Comparison of ENCODE assay signal across 29 cellular contexts in genomic region chr7:2131791-2132190, GRCh38.
"Had no signal": no experiment of that assay in that cellular context is flagged by ENCODE, and none has a peak within 500 bp of the region (broad histone marks: within the 10 kb centered on the region; RNA-seq: fewer than 3 reads in every experiment).

No MANE protein-coding gene starts in this region.

- H3K27me3 Mint-ChIP-seq: activated CD4-positive, alpha-beta memory T cell treated with anti-CD3 and anti-CD28 coated beads, Interleukin-2, amount 10 ng/mL, durations not matched to agents 7 days and 5 days; activated CD4-positive, alpha-beta T cell treated with anti-CD3 and anti-CD28 coated beads, Interleukin-2, amount 10 ng/mL, durations not matched to agents 7 days and 5 days; activated naive CD4-positive, alpha-beta T cell treated with anti-CD3 and anti-CD28 coated beads, Interleukin-2, amount 10 ng/mL, durations not matched to agents 7 days and 5 days; activated naive CD8-positive, alpha-beta T cell treated with anti-CD3 and anti-CD28 coated beads, Interleukin-2, amount 10 ng/mL, durations not matched to agents 7 days and 5 days; activated T-cell treated with anti-CD3 and anti-CD28 coated beads, Interleukin-2, amount 50 U/mL, for 24 hours; central memory CD8-positive, alpha-beta T cell; dendritic cell treated with granulocyte-macrophage colony-stimulating factor and Interleukin-4, amounts not matched to agents 40 ng/mL and 50 ng/mL, for 4 days had no signal

- H3K4me3 Mint-ChIP-seq: activated CD4-positive, alpha-beta memory T cell treated with anti-CD3 and anti-CD28 coated beads, Interleukin-2, amount 10 ng/mL, durations not matched to agents 7 days and 5 days; activated CD4-positive, alpha-beta T cell treated with anti-CD3 and anti-CD28 coated beads, Interleukin-2, amount 10 ng/mL, durations not matched to agents 7 days and 5 days; activated naive CD4-positive, alpha-beta T cell treated with anti-CD3 and anti-CD28 coated beads, Interleukin-2, amount 10 ng/mL, durations not matched to agents 7 days and 5 days; activated naive CD8-positive, alpha-beta T cell treated with anti-CD3 and anti-CD28 coated beads, Interleukin-2, amount 10 ng/mL, durations not matched to agents 7 days and 5 days; activated T-cell treated with anti-CD3 and anti-CD28 coated beads, Interleukin-2, amount 50 U/mL, for 24 hours; activated T-cell treated with anti-CD3 and anti-CD28 coated beads, Interleukin-2, amount 50 U/mL, for 72 hours; central memory CD8-positive, alpha-beta T cell; dendritic cell treated with granulocyte-macrophage colony-stimulating factor and Interleukin-4, amounts not matched to agents 40 ng/mL and 50 ng/mL, for 4 days; endodermal cell had no signal

- H3K27ac Mint-ChIP-seq: activated CD4-positive, alpha-beta memory T cell treated with anti-CD3 and anti-CD28 coated beads, Interleukin-2, amount 10 ng/mL, durations not matched to agents 7 days and 5 days; activated CD4-positive, alpha-beta T cell treated with anti-CD3 and anti-CD28 coated beads, Interleukin-2, amount 10 ng/mL, durations not matched to agents 7 days and 5 days; activated naive CD4-positive, alpha-beta T cell treated with anti-CD3 and anti-CD28 coated beads, Interleukin-2, amount 10 ng/mL, durations not matched to agents 7 days and 5 days; activated naive CD8-positive, alpha-beta T cell treated with anti-CD3 and anti-CD28 coated beads, Interleukin-2, amount 10 ng/mL, durations not matched to agents 7 days and 5 days; activated T-cell treated with anti-CD3 and anti-CD28 coated beads, Interleukin-2, amount 50 U/mL, for 72 hours; dendritic cell treated with granulocyte-macrophage colony-stimulating factor and Interleukin-4, amounts not matched to agents 40 ng/mL and 50 ng/mL, for 4 days; endodermal cell had no signal

- H3K79me2 ChIP-seq: hepatocyte had no signal

- H3K36me3 Mint-ChIP-seq: activated naive CD4-positive, alpha-beta T cell treated with anti-CD3 and anti-CD28 coated beads, Interleukin-2, amount 10 ng/mL, durations not matched to agents 7 days and 5 days; activated naive CD4-positive, alpha-beta T cell treated with anti-CD3 and anti-CD28 coated beads, Interleukin-2, amount 50 U/mL, for 72 hours had no signal

- H3K4me1 ChIP-seq: heart left ventricle had no signal

- H3K4me1 Mint-ChIP-seq: activated CD4-positive, alpha-beta memory T cell treated with anti-CD3 and anti-CD28 coated beads, Interleukin-2, amount 10 ng/mL, durations not matched to agents 7 days and 5 days; activated CD4-positive, alpha-beta T cell treated with anti-CD3 and anti-CD28 coated beads, Interleukin-2, amount 10 ng/mL, durations not matched to agents 7 days and 5 days; activated naive CD4-positive, alpha-beta T cell treated with anti-CD3 and anti-CD28 coated beads, Interleukin-2, amount 10 ng/mL, durations not matched to agents 7 days and 5 days; endodermal cell had no signal

- H3K9me3 ChIP-seq: esophagus muscularis mucosa, gastrocnemius medialis, heart left ventricle had no signal

- H2AFZ ChIP-seq: hepatocyte had no signal

- H3K4me2 ChIP-seq: hepatocyte had no signal

- H3K27me3 ChIP-seq: brain microvascular endothelial cell, dorsolateral prefrontal cortex, esophagus muscularis mucosa, foreskin keratinocyte, gastrocnemius medialis, heart left ventricle, hepatocyte had no signal

- DNase-seq: activated CD4-positive, alpha-beta memory T cell treated with anti-CD3 and anti-CD28 coated beads, Interleukin-2, amount 10 ng/mL, durations not matched to agents 7 days and 5 days; activated CD4-positive, alpha-beta T cell treated with anti-CD3 and anti-CD28 coated beads for 1 hour; activated CD4-positive, alpha-beta T cell treated with anti-CD3 and anti-CD28 coated beads for 4 hours; activated CD4-positive, alpha-beta T cell treated with anti-CD3 and anti-CD28 coated beads, Interleukin-2, amount 10 ng/mL, durations not matched to agents 7 days and 5 days; activated CD4-positive, alpha-beta T cell treated with anti-CD3 and anti-CD28 coated beads, Interleukin-2, amount 50 U/mL, for 4 hours; activated CD8-positive, alpha-beta memory T cell treated with anti-CD3 and anti-CD28 coated beads, Interleukin-2, amount 50 U/mL, for 48 hours; activated gamma-delta T cell; activated naive CD4-positive, alpha-beta T cell; activated naive CD4-positive, alpha-beta T cell treated with anti-CD3 and anti-CD28 coated beads, Interleukin-2, amount 10 ng/mL, durations not matched to agents 7 days and 5 days; activated naive CD8-positive, alpha-beta T cell treated with anti-CD3 and anti-CD28 coated beads, Interleukin-2, amount 10 ng/mL, durations not matched to agents 7 days and 5 days; activated T-cell treated with anti-CD3 and anti-CD28 coated beads for 4 hours; activated T-cell treated with anti-CD3 and anti-CD28 coated beads, Interleukin-2, amount 50 U/mL, for 24 hours; activated T-cell treated with anti-CD3 and anti-CD28 coated beads, Interleukin-2, amount 50 U/mL, for 72 hours; anterior cingulate cortex; brain microvascular endothelial cell; dorsolateral prefrontal cortex; effector memory CD4-positive, alpha-beta T cell; endodermal cell; erythroblast; foreskin keratinocyte; gastrocnemius medialis; heart left ventricle; T-helper 2 cell had no signal

- ATAC-seq: activated naive CD4-positive, alpha-beta T cell treated with anti-CD3 and anti-CD28 coated beads, Interleukin-2, amount 50 U/mL, for 72 hours; activated T-cell treated with anti-CD3 and anti-CD28 coated beads, Interleukin-2, amount 50 U/mL, for 72 hours; foreskin keratinocyte; gastrocnemius medialis; heart left ventricle had no signal

- H3K27ac ChIP-seq: brain microvascular endothelial cell, coronary artery, esophagus muscularis mucosa, foreskin keratinocyte, gastrocnemius medialis, heart left ventricle, hepatocyte had no signal

- H3K4me3 ChIP-seq: coronary artery, dorsolateral prefrontal cortex, esophagus muscularis mucosa, gastrocnemius medialis, heart left ventricle, hepatocyte had no signal

- H3K9me3 Mint-ChIP-seq: activated CD4-positive, alpha-beta memory T cell treated with anti-CD3 and anti-CD28 coated beads, Interleukin-2, amount 10 ng/mL, durations not matched to agents 7 days and 5 days; activated CD4-positive, alpha-beta T cell treated with anti-CD3 and anti-CD28 coated beads, Interleukin-2, amount 10 ng/mL, durations not matched to agents 7 days and 5 days; activated naive CD4-positive, alpha-beta T cell treated with anti-CD3 and anti-CD28 coated beads, Interleukin-2, amount 10 ng/mL, durations not matched to agents 7 days and 5 days; activated naive CD4-positive, alpha-beta T cell treated with anti-CD3 and anti-CD28 coated beads, Interleukin-2, amount 50 U/mL, for 72 hours; activated naive CD8-positive, alpha-beta T cell treated with anti-CD3 and anti-CD28 coated beads, Interleukin-2, amount 10 ng/mL, durations not matched to agents 7 days and 5 days; activated T-cell treated with anti-CD3 and anti-CD28 coated beads, Interleukin-2, amount 50 U/mL, for 24 hours; activated T-cell treated with anti-CD3 and anti-CD28 coated beads, Interleukin-2, amount 50 U/mL, for 72 hours; central memory CD8-positive, alpha-beta T cell; dendritic cell treated with granulocyte-macrophage colony-stimulating factor and Interleukin-4, amounts not matched to agents 40 ng/mL and 50 ng/mL, for 4 days; endodermal cell had no signal

- H3K36me3 ChIP-seq: brain microvascular endothelial cell, gastrocnemius medialis had no signal
